8 cellular contexts compared by ENCODE assay signal in the genomic region with DNA sequence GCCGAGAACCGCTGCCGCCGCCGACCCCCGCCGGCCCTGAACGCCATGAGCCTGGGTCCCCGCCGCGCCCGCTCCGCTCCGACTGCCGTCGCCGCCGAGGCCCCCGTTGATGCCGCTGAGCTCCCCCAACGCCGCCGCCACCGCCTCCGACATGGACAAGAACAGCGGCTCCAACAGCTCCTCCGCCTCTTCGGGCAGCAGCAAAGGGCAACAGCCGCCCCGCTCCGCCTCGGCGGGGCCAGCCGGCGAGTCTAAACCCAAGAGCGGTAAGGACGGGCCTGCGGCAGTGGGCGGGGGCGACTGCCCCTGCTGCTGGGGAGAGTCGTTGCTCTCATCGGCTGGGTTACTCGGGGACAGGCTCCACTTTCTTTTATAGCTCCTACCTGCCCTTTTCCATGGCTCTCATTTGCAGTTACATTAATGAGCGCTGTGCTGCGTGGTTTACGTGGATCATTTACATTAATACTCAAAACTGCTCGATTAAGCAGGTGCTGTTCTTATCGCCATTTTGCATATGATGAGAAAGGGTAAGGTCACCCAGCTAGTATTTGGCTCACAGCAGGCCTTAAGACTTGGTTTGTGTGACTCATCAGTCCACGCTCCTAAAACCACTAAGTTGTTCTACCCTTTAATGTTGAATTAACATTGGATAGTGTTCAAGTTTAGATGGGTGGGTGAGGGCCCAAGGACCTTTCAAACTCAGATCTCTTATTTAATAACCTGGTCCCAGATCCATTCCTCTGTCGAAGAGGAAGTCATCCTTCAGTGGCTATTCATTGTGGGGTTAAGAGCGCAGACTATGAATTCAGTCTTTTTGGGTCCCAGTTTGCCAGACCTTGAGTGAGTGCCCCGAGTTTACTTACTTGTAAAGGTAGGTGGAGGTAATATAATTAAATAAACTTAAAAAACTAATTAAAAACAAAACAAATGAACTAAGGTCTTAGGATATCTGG. TPM values are rescaled to one million over a fixed set of nuclear protein-coding genes. Genes with fewer than 3 reads are reported as not detected.
DNase-seq lines count a peak whose midpoint lies in the region; ATAC-seq lines count a peak whose summit lies in the region.

No MANE protein-coding gene starts in this region.

- no peaks in the 10 kb centered on the region for H3K27me3 Mint-ChIP-seq in IgD-negative memory B cell
- H3K27me3 Mint-ChIP-seq in T-helper 2 cell treated with Interferon-gamma antibody and Interleukin-4, amounts not matched to agents 5 μg/mL and 100 μg/mL, for 36 hours (ENCODE audit: low read depth), result no peaks in the 10 kb centered on the region

- peak; percentile 74 for DNase-seq in DMS53 (lab: John Stamatoyannopoulos, UW)
- DNase-seq in T-helper 2 cell treated with Interferon-gamma antibody and Interleukin-4, amounts not matched to agents 5 μg/mL and 100 μg/mL, for 36 hours (ENCODE audit: low spot score), result peak; percentile 47
- DNase-seq in astrocyte of the hippocampus (ENCODE audit: low read depth, low spot score), result peak; percentile 81
- DNase-seq in stimulated activated CD4-positive, alpha-beta T cell treated with anti-CD3 and anti-CD28 coated beads, Interleukin-15, amount 100 ng/mL, for 1 hour (ENCODE audit: low read depth in 1 of 2, low spot score in 1 of 2), result peak; percentile 16 to 41
- DNase-seq in NCI-H1694 (lab: John Stamatoyannopoulos, UW), result no peak

- H3K4me3 Mint-ChIP-seq in IgD-negative memory B cell, result peak overlapping the region; percentile 93 to 99 (median 95)
- H3K4me3 Mint-ChIP-seq in T-helper 2 cell treated with Interferon-gamma antibody and Interleukin-4, amounts not matched to agents 5 μg/mL and 100 μg/mL, for 36 hours, result peak overlapping the region; percentile 94

- H3K9ac ChIP-seq in iPS-20b (ENCODE audit: low read depth, low read length), result peak overlapping the region; percentile 77

- no peaks in the 10 kb centered on the region for H3K36me3 Mint-ChIP-seq in IgD-negative memory B cell
- H3K36me3 Mint-ChIP-seq in T-helper 2 cell treated with Interferon-gamma antibody and Interleukin-4, amounts not matched to agents 5 μg/mL and 100 μg/mL, for 36 hours (ENCODE audit: low read depth), result peaks cover 34% of the 10 kb centered on the region

- H3K4me3 ChIP-seq in iPS-20b (ENCODE audit: low read length), result peak overlapping the region; percentile 81

- H3K27me3 ChIP-seq in iPS-20b (ENCODE audit: insufficient read depth, low read length), result no peaks in the 10 kb centered on the region

- H3K9me3 ChIP-seq in iPS-20b (ENCODE audit: insufficient read depth, low read depth, low read length), result no peaks in the 10 kb centered on the region

- H3K4me1 ChIP-seq in iPS-20b (ENCODE audit: insufficient read depth, low read length), result peaks cover 24% of the 10 kb centered on the region

- H3K27ac ChIP-seq in iPS-20b (ENCODE audit: low read length), result no peak overlapping the region

- no peaks in the 10 kb centered on the region for H3K9me3 Mint-ChIP-seq in IgD-negative memory B cell
- H3K9me3 Mint-ChIP-seq in T-helper 2 cell treated with Interferon-gamma antibody and Interleukin-4, amounts not matched to agents 5 μg/mL and 100 μg/mL, for 36 hours, result no peaks in the 10 kb centered on the region

- H3K4me1 Mint-ChIP-seq in IgD-negative memory B cell, result peaks cover 41 to 49% (median 46%) of the 10 kb centered on the region in 3 donors
- H3K4me1 Mint-ChIP-seq in T-helper 2 cell treated with Interferon-gamma antibody and Interleukin-4, amounts not matched to agents 5 μg/mL and 100 μg/mL, for 36 hours (ENCODE audit: low read depth), result peaks cover 49% of the 10 kb centered on the region

- H3K36me3 ChIP-seq in iPS-20b (ENCODE audit: insufficient read depth, low read depth, low read length), result peaks cover 34% of the 10 kb centered on the region; the same call in 1 of the 2 replicates

- peak; percentile 32 for ATAC-seq in GM21526 (IDR thresholded peaks at IDR 0.05; ENCODE audit: low FRiP score, unreplicated experiment)

- peak overlapping the region; percentile 91 to 97 (median 97) for H3K27ac Mint-ChIP-seq in IgD-negative memory B cell
- peak overlapping the region; percentile 93 for H3K27ac Mint-ChIP-seq in T-helper 2 cell treated with Interferon-gamma antibody and Interleukin-4, amounts not matched to agents 5 μg/mL and 100 μg/mL, for 36 hours

RNA-seq across cellular contexts. Expression of gene RNF10, which starts 0.8 kb away (rescaled TPM):
- polyA plus RNA-seq in IgD-negative memory B cell, result 111 TPM

RNA-seq across cellular contexts. Expression of gene COQ5, which starts 6.0 kb away (rescaled TPM):
- polyA plus RNA-seq in IgD-negative memory B cell, result 29.1 TPM

RNA-seq across cellular contexts. Expression of gene DYNLL1, which starts 39.1 kb away (rescaled TPM):
- polyA plus RNA-seq in IgD-negative memory B cell, result 442 TPM

RNA-seq across cellular contexts. Expression of gene POP5, which starts 46.2 kb away (rescaled TPM):
- polyA plus RNA-seq in IgD-negative memory B cell, result 74.2 TPM
